ENCODE assay signal across 18 cellular contexts in the genomic region with DNA sequence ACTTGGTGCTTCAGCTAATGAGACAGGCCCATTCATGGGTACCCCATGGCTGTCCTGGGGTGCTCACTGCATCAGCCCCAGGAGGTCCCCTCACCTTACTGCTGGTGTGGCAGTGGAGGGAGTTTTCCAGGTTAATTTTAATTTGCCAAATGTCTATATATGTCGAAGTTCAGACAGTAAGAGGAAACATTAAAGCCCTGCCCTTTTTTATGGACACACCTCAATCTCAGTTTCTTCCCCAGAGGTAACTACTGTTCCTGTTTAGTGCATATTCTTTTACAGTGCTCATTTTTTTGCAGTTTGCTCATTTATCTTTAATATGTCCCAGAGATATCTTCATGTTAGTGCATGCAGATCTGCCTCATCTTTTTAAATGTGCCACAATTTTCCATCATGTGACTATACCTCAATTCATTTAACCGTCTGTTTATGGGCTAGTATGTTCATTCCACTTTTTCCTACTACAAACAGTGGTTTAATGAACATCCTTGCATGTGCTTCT. TPM values are rescaled to one million over a fixed set of nuclear protein-coding genes. Genes with fewer than 3 reads are reported as not detected.
DNase-seq lines count a peak whose midpoint lies in the region; ATAC-seq and TF ChIP-seq lines count a peak whose summit lies in the region.
"Had no signal": no experiment of that assay in that cellular context is flagged by ENCODE, and none has a peak within 500 bp of the region (broad histone marks: within the 10 kb centered on the region; RNA-seq: fewer than 3 reads in every experiment).

No MANE protein-coding gene starts in this region.

- H3F3A ChIP-seq in PC-9 (ENCODE audit: insufficient read depth, low read depth): peaks cover 38% of the 10 kb centered on the region

- peaks cover 71% of the 10 kb centered on the region for H3K79me2 ChIP-seq in PC-9 (ENCODE audit: low read depth)

- H3K9me3 ChIP-seq in PC-9 (ENCODE audit: insufficient read depth, low read depth): no peaks in the 10 kb centered on the region
- no peaks in the 10 kb centered on the region for H3K9me3 ChIP-seq in mucosa of descending colon
- no peaks in the 10 kb centered on the region for H3K9me3 ChIP-seq in transverse colon

- CTCF ChIA-PET in PC-9 (lab: Charles Lee): no interaction called here

- intact Hi-C loops in PC-9 (cut with micrococcal nuclease; ENCODE audit: unreplicated experiment) (no loop called here), mucosa of descending colon (cut with DNase I, micrococcal nuclease) (no loop called here), transverse colon (cut with DNase I; ENCODE audit: low total_unique reads) (no loop called here)

- H3K4me2 ChIP-seq in PC-9: peak overlapping the region; percentile 35

- WGBS in transverse colon (ENCODE audit: low coverage in 1 of 2), 2 donors: 50 to 62% methylated on average over 1 to 2 of the region's 2 CpGs

- ATAC-seq in mucosa of descending colon: peak; percentile 79
- no peak for ATAC-seq in GM21526 (IDR thresholded peaks at IDR 0.05; ENCODE audit: low FRiP score, unreplicated experiment)

- DNase-seq in PC-9 (no peak), epithelial cell of esophagus (ENCODE audit: low read depth) (peak; percentile 32), mucosa of descending colon (no peak), transverse colon (no peak), NCI-H1436 treated with DMSO at 0.1 percent for 48 hours (lab: John Stamatoyannopoulos, UW) (no peak)
- DNase-seq in activated CD4-positive, alpha-beta T cell treated with anti-CD3 and anti-CD28 coated beads, Interleukin-2, amount 50 U/mL, for 4 hours: no peak
- DNase-seq: DMS79, HCEC 1CT, Karpas-422, NCI-H1694 treated with DMSO at 0.1 percent for 48 hours, NCI-H2081 treated with DMSO at 0.1 percent for 48 hours, NCI-H2171 treated with DMSO at 0.1 percent for 48 hours, NCI-H446, NCI-H526, SHP77, SW 1271 had no signal

- H3K4me1 ChIP-seq in PC-9 (replicated peaks; ENCODE audit: insufficient read depth) (peaks cover 67% of the 10 kb centered on the region), mucosa of descending colon (ENCODE audit: low read depth) (peaks cover 10% of the 10 kb centered on the region), transverse colon (peaks cover 4 to 41% (median 16%) of the 10 kb centered on the region in 4 donors)

- H3K27me3 ChIP-seq in PC-9 (ENCODE audit: insufficient read depth, low read depth) (no peaks in the 10 kb centered on the region), transverse colon (no peaks in the 10 kb centered on the region)

- in situ Hi-C loops in transverse colon (cut with MboI; ENCODE audit: low pct_ligation_motif_present in 1 of 4, low pct_unique_long_range_greater_than_20kb in 1 of 4, low sequenced_read_pairs in 3 of 4): no loop called here

- H3K27ac ChIP-seq in PC-9: no peak overlapping the region
- peak overlapping the region; percentile 7 to 43 (median 15) for H3K27ac ChIP-seq in transverse colon

- H3K9me2 ChIP-seq in PC-9 (ENCODE audit: insufficient read depth): no peaks in the 10 kb centered on the region

- no peak for TF ChIP-seq POLR2A in transverse colon (IDR thresholded peaks at IDR 0.05)

- TF ChIP-seq EP300 in transverse colon (IDR thresholded peaks at IDR 0.05; ENCODE audit: low read depth): no peak

- POLR2A ChIA-PET in PC-9 (lab: Charles Lee; ENCODE audit: unreplicated experiment): no interaction called here

- H3K36me3 ChIP-seq in PC-9 (ENCODE audit: low read depth) (no peaks in the 10 kb centered on the region), mucosa of descending colon (ENCODE audit: low read depth) (no peaks in the 10 kb centered on the region), transverse colon (no peaks in the 10 kb centered on the region)

- BruUV-seq in PC-9 (replicated peaks; lab: Mats Ljungman, UMichigan): no TSS peak

- TF ChIP-seq CTCF in PC-9 (conservative IDR thresholded peaks at IDR 0.05) (no peak), epithelial cell of esophagus (IDR thresholded peaks at IDR 0.05; ENCODE audit: insufficient read depth, low read depth, low read length, missing control alignments) (no peak), mucosa of descending colon (IDR thresholded peaks at IDR 0.05) (no peak), transverse colon (IDR thresholded peaks at IDR 0.05) (no peak)

- H3K4me3 ChIP-seq in PC-9 (no peak overlapping the region), epithelial cell of esophagus (ENCODE audit: low read length) (no peak overlapping the region), mucosa of descending colon (no peak overlapping the region), transverse colon (no peak overlapping the region)
- H3K4me3 ChIP-seq: GM23338 had no signal

- H2AFZ ChIP-seq in PC-9: no peak overlapping the region
- H2AFZ ChIP-seq: GM23338 had no signal

- no peaks in the 10 kb centered on the region for H4K20me1 ChIP-seq in PC-9 (ENCODE audit: insufficient read depth)

RNA-seq across cellular contexts. Expression of gene PANX1, which starts 11.6 kb away (rescaled TPM):
- total RNA-seq in PC-9 (2021) (10.5 and 12.6 TPM in 2 replicates), mucosa of descending colon (10 to 100 TPM in 1 of 3 donors, 1 to 10 TPM in 2; 7.5 to 19.2 (median 9.0) TPM), transverse colon (10 to 100 TPM in 3 of 4 donors, 1 to 10 TPM in 1; 9.0 to 20.1 (median 11.3) TPM)
